ENCODE assay signal across 21 cellular contexts in the genomic region with DNA sequence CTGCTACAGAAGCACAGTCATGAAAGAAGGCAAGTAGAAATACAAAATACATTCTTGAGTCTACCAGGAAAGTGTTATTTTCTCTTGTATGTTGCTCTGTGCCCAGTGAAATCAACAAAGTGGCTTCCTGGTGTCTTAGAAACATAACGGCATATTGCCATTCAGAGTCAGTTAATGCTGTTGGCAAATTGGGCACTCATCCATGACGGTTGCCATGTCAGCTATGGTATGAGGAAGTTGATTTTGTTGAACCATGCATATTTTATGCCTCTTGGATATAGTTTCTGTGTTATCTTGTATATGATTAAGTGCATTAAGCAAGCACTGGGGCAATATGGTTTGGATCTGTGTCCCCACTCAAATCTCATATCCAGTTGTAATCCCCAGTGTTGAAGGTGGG.
DNase-seq lines count a peak whose midpoint lies in the region; ATAC-seq and TF ChIP-seq lines count a peak whose summit lies in the region.
"Had no signal": no experiment of that assay in that cellular context is flagged by ENCODE, and none has a peak within 500 bp of the region (broad histone marks: within the 10 kb centered on the region; RNA-seq: fewer than 3 reads in every experiment).

No MANE protein-coding gene starts in this region.

- peak; percentile 5 for DNase-seq in NCI-H2196 (lab: John Stamatoyannopoulos, UW; ENCODE audit: unreplicated experiment)
- no peak for DNase-seq in NCI-H2196 treated with DMSO at 0.1 percent for 48 hours (lab: John Stamatoyannopoulos, UW; ENCODE audit: unreplicated experiment)
- peak; percentile 7 for DNase-seq in M059J (ENCODE audit: low read depth)
- DNase-seq in NCI-H69 (lab: John Stamatoyannopoulos, UW): peak; percentile 78
- no peak for DNase-seq in neural crest cell (ENCODE audit: low read depth, low spot score)
- no peak for DNase-seq in cortex of kidney (lab: John Stamatoyannopoulos, UW)
- no peak for DNase-seq in GM13977 (ENCODE audit: low spot score)
- DNase-seq: activated CD4-positive, alpha-beta T cell treated with anti-CD3 and anti-CD28 coated beads for 48 hours; activated T-cell treated with anti-CD3 and anti-CD28 coated beads, Interleukin-2, amount 50 U/mL, for 4 hours; cerebellar nuclear complex; Kasumi-1; left ventricle myocardium inferior; MV-4-11; naive B cell; stimulated activated CD4-positive, alpha-beta T cell treated with anti-CD3 and anti-CD28 coated beads, Interleukin-4, amount 100 ng/mL, for 4 hours; substantia nigra; upper lobe of left lung; WERI-Rb-1 had no signal

- H3K36me3 Mint-ChIP-seq in neural crest cell (ENCODE audit: low read depth): no peaks in the 10 kb centered on the region
- H3K36me3 Mint-ChIP-seq: naive B cell; stimulated activated memory B cell treated with anti-CD40 and anti-IgM and Interleukin-4, amounts not matched to agents 10 μg/mL and 1 μg/mL and 100 μg/mL, for 72 hours had no signal

- no peaks in the 10 kb centered on the region for H3K27me3 Mint-ChIP-seq in neural crest cell (ENCODE audit: low read depth)
- H3K27me3 Mint-ChIP-seq: naive B cell; stimulated activated memory B cell treated with anti-CD40 and anti-IgM and Interleukin-4, amounts not matched to agents 10 μg/mL and 1 μg/mL and 100 μg/mL, for 72 hours had no signal

- no peak for ATAC-seq in GM19023 (IDR thresholded peaks at IDR 0.05; ENCODE audit: unreplicated experiment)
- ATAC-seq: activated T-cell treated with anti-CD3 and anti-CD28 coated beads, Interleukin-2, amount 50 U/mL, for 4 hours; HepG2; stimulated activated memory B cell treated with anti-CD40 and anti-IgM and Interleukin-4, amounts not matched to agents 10 μg/mL and 1 μg/mL and 100 μg/mL, for 72 hours had no signal

- TF ChIP-seq CTCF in neural crest cell (conservative IDR thresholded peaks at IDR 0.05): no peak
- TF ChIP-seq CTCF in GM13977 (IDR thresholded peaks at IDR 0.05; ENCODE audit: extremely low read depth, insufficient read depth, missing control alignments): no peak

- H3K4me3 Mint-ChIP-seq in neural crest cell: no peak overlapping the region
- H3K4me3 Mint-ChIP-seq: activated T-cell treated with anti-CD3 and anti-CD28 coated beads, Interleukin-2, amount 50 U/mL, for 4 hours; naive B cell; stimulated activated memory B cell treated with anti-CD40 and anti-IgM and Interleukin-4, amounts not matched to agents 10 μg/mL and 1 μg/mL and 100 μg/mL, for 72 hours had no signal

- H3K4me1 Mint-ChIP-seq in neural crest cell: no peaks in the 10 kb centered on the region
- H3K4me1 Mint-ChIP-seq: naive B cell; stimulated activated memory B cell treated with anti-CD40 and anti-IgM and Interleukin-4, amounts not matched to agents 10 μg/mL and 1 μg/mL and 100 μg/mL, for 72 hours had no signal

- in situ Hi-C loops in GM13977 (cut with MboI; ENCODE audit: low pct_unique_long_range_greater_than_20kb, low sequenced_read_pairs, unreplicated experiment): no loop called here

- peak overlapping the region; percentile 40 for H3K27ac Mint-ChIP-seq in neural crest cell (ENCODE audit: unreplicated experiment)
- H3K27ac Mint-ChIP-seq: naive B cell; stimulated activated memory B cell treated with anti-CD40 and anti-IgM and Interleukin-4, amounts not matched to agents 10 μg/mL and 1 μg/mL and 100 μg/mL, for 72 hours had no signal

- H3K9me3 Mint-ChIP-seq in neural crest cell: peaks cover 2% of the 10 kb centered on the region

Comparison
In these comparisons a context has a peak if more than half of its experiments do, and no peak if none do; other contexts are left out.
1. DNase-seq: peak in NCI-H2196 (single experiment), M059J (single experiment) and NCI-H69 (single experiment); none in NCI-H2196 treated with DMSO at 0.1 percent for 48 hours (single experiment), neural crest cell (single experiment), cortex of kidney (single experiment) and GM13977 (single experiment).